Comparison of ENCODE assay signal across 8 cellular contexts in the genomic region with DNA sequence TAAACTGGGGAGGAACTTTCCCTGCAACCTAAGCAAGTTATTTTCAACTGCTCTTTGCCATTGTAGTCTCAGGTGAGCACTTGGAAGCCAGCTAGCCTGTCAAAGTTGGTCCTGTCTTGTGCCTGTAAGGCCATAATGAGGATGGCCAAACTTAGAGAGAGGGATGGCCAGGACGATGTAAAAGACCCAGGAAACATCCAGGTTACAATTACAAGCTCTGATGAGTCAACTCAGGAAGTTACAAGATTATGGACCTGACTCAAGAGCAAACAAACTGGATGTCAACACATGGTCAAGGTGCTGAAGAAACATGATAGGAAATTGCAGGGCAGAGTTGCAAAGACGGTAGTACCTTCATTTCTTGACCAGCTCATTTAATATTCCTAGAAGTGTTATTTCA. TPM values are rescaled to one million over a fixed set of nuclear protein-coding genes. Genes with fewer than 3 reads are reported as not detected.
DNase-seq lines count a peak whose midpoint lies in the region; ATAC-seq, FAIRE-seq and TF ChIP-seq lines count a peak whose summit lies in the region.

No MANE protein-coding gene starts in this region.

- no peak for TF ChIP-seq CTCF in K562 (IDR thresholded peaks at IDR 0.05 in 2 of 3, conservative IDR thresholded peaks at IDR 0.05 in 1 of 3; ENCODE audit: insufficient read depth in 2 of 3, low read depth in 1 of 3, low read length in 3 of 3)

- H3K36me3 ChIP-seq in BLaER1 (peaks cover 31% of the 10 kb centered on the region), HUES48 (ENCODE audit: control insufficient read depth, insufficient read depth, low read length) (peaks cover 18% of the 10 kb centered on the region), K562 (ENCODE audit: control insufficient read depth, insufficient read depth, low read length) (peaks cover 32% of the 10 kb centered on the region; the same call in 2 of the 3 replicates), muscle layer of duodenum (ENCODE audit: control insufficient read depth in 1 of 2, insufficient read depth in 2 of 2, low read length in 2 of 2) (peaks cover 6 to 13% of the 10 kb centered on the region in 2 donors)

- TF ChIP-seq POLR2A in K562 (conservative IDR thresholded peaks at IDR 0.05) = no peak

- H3K27ac ChIP-seq in BLaER1 = no peak overlapping the region
- H3K27ac ChIP-seq in HUES48 (ENCODE audit: low read depth, low read length) = no peak overlapping the region
- peak overlapping the region; percentile 91 for H3K27ac ChIP-seq in K562 (ENCODE audit: extremely low read depth, low read depth, low read length)
- H3K27ac ChIP-seq in muscle layer of duodenum (ENCODE audit: low read length) = peak overlapping the region; percentile 90

- DNase-seq in K562 (ENCODE audit: extremely low read depth in 1 of 4, low spot score in 3 of 4) = peak in 2 of 4 experiments; percentile 39 to 57
- DNase-seq in central memory CD4-positive, alpha-beta T cell = no peak
- DNase-seq in NCI-H82 treated with DMSO at 0.1 percent for 48 hours (lab: John Stamatoyannopoulos, UW; ENCODE audit: unreplicated experiment) = no peak
- DNase-seq in cerebellar cortex (ENCODE audit: low spot score) = no peak

- POLR2A ChIA-PET in K562 (lab: Yijun Ruan, JAX) = interaction anchor here (0.6 to 2.7 kb wide), 12 partner anchors 9 to 408 kb away, joined by 3 to 9 read pairs (median 4); partner anchors contain the start of gene TOMM22

- TF ChIP-seq EP300 in K562 (IDR thresholded peaks at IDR 0.05; ENCODE audit: low read length) = no peak

- peak; percentile 81 for FAIRE-seq in K562 (lab: Jason Lieb, UNC)

- in situ Hi-C loops in K562 (cut with MboI) = no loop called here

- peaks cover 49% of the 10 kb centered on the region for H3K4me1 ChIP-seq in BLaER1
- peaks cover 30% of the 10 kb centered on the region for H3K4me1 ChIP-seq in HUES48 (ENCODE audit: control insufficient read depth, insufficient read depth, low read length)
- peaks cover 27 to 40% of the 10 kb centered on the region in 2 experiments; a peak in 4 of 5 replicates for H3K4me1 ChIP-seq in K562 (replicated peaks in 1 of 2; ENCODE audit: control insufficient read depth in 2 of 2, insufficient read depth in 2 of 2, low read length in 2 of 2)
- peaks cover 19 to 23% of the 10 kb centered on the region in 2 donors for H3K4me1 ChIP-seq in muscle layer of duodenum (ENCODE audit: control insufficient read depth in 1 of 2, insufficient read depth in 2 of 2, low read length in 2 of 2)

- intact Hi-C loops in K562 (cut with micrococcal nuclease) = no loop called here

- H4K20me1 ChIP-seq in BLaER1 (peaks cover 65% of the 10 kb centered on the region), K562 (replicated peaks; ENCODE audit: control insufficient read depth, insufficient read depth, low read length) (peaks cover 23% of the 10 kb centered on the region)

- peaks cover 66% of the 10 kb centered on the region for H3K79me2 ChIP-seq in K562 (ENCODE audit: control insufficient read depth, insufficient read depth, low read length)

- H3K4me2 ChIP-seq in BLaER1 (peak overlapping the region; percentile 99), K562 (ENCODE audit: insufficient read depth, low read length) (peak overlapping the region; percentile 91)

- H3K4me3 ChIP-seq in BLaER1 (peak overlapping the region; percentile 94), HUES48 (ENCODE audit: low read depth, low read length) (peak overlapping the region; percentile 80), K562 (peak overlapping the region; percentile 94), muscle layer of duodenum (ENCODE audit: low read depth in 1 of 2, low read length in 2 of 2) (peak overlapping the region; percentile 79 to 90)

- no peak for TF ChIP-seq RAD21 in K562 (CRISPR knock-in tag; conservative IDR thresholded peaks at IDR 0.05 in 1 of 2, IDR thresholded peaks at IDR 0.05 in 1 of 2)

- CTCF ChIA-PET in K562 (lab: Yijun Ruan, JAX; ENCODE audit: low intra/inter-chr PET ratio) = no interaction called here

- H2AFZ ChIP-seq in K562 (ENCODE audit: low read depth, low read length) = no peak overlapping the region

- H3K27me3 ChIP-seq in BLaER1 (no peaks in the 10 kb centered on the region), HUES48 (ENCODE audit: control insufficient read depth, insufficient read depth, low read length) (no peaks in the 10 kb centered on the region), K562 (ENCODE audit: control insufficient read depth in 2 of 2, insufficient read depth in 2 of 2, low read length in 2 of 2) (no peaks in the 10 kb centered on the region), muscle layer of duodenum (ENCODE audit: low read depth, low read length) (no peaks in the 10 kb centered on the region)

- H3K9ac ChIP-seq in BLaER1 (peak overlapping the region; percentile 96), HUES48 (ENCODE audit: low read depth, low read length) (no peak overlapping the region), K562 (ENCODE audit: insufficient read depth in 1 of 2, low read depth in 2 of 2, low read length in 2 of 2) (peak overlapping the region; percentile 68 to 86; a peak in 3 of 4 replicates)

- H3K9me3 ChIP-seq in BLaER1 (no peaks in the 10 kb centered on the region), HUES48 (ENCODE audit: control insufficient read depth, insufficient read depth, low read length) (no peaks in the 10 kb centered on the region), K562 (replicated peaks; ENCODE audit: control insufficient read depth, insufficient read depth, low read depth, low read length) (no peaks in the 10 kb centered on the region), muscle layer of duodenum (ENCODE audit: control insufficient read depth in 1 of 2, low read length in 2 of 2) (no peaks in the 10 kb centered on the region)

- H3K9me1 ChIP-seq in K562 (ENCODE audit: control insufficient read depth, insufficient read depth, low read length) = no peaks in the 10 kb centered on the region

- ATAC-seq in K562 (peak; percentile 3; the same call in 1 of the 3 replicates), GM21717 (IDR thresholded peaks at IDR 0.05; ENCODE audit: unreplicated experiment) (no peak)

- WGBS in K562 (ENCODE audit: insufficient coverage, low coverage, missing lambda C conversion rate) = 0% methylated on average over 2 of the region's 2 CpGs

- BruUV-seq in K562 (replicated peaks; lab: Mats Ljungman, UMichigan) = TSS peak; percentile 55

RNA-seq across cellular contexts. Expression of gene GTPBP1, which starts 1.6 kb away (rescaled TPM):
- total RNA-seq in K562 (2011; cell fraction: chromatin; rRNA removed; ENCODE audit: low replicate concordance) = 178 and 289 TPM in 2 replicates
- total RNA-seq in K562 (2011; cell fraction: nucleolus; rRNA removed) = 122 and 125 TPM in 2 replicates
- 108 and 125 TPM in 2 replicates for total RNA-seq in K562 (2011; cell fraction: nucleoplasm; rRNA removed)
- total RNA-seq in K562 (2014; rRNA removed) (24.4 and 25.0 TPM in 2 replicates), K562 (2014; rRNA removed; fragmentation: Illumina TruSeq; extraction: Trizol) (14.5 and 17.5 TPM in 2 replicates), K562 (2015; rRNA removed; fragmentation: Illumina TruSeq; extraction: Trizol) (15.9 and 16.0 TPM in 2 replicates), K562 (2021) (43.0 and 53.2 TPM in 2 replicates)
- polyA plus RNA-seq in K562 (2011; rRNA removed) (23.3 and 38.4 TPM in 2 replicates), K562 (2014; fragmentation: Illumina TruSeq; extraction: Trizol) (30.6 and 38.6 TPM in 2 replicates), K562 (2014; fragmentation: Nextera tagmentation; extraction: Ambion mirVana) (under 1 TPM; 0.83 to 0.95 TPM), K562 (2014; rRNA removed) (30.9 and 32.6 TPM in 2 replicates)
- polyA plus RNA-seq in K562 (2011; cell fraction: cytosol; rRNA removed) = 17.9 and 20.7 TPM in 2 replicates
- 79.8 and 120 TPM in 2 replicates for polyA plus RNA-seq in K562 (2011; cell fraction: nucleus; rRNA removed)
- 22.5 and 29.8 TPM in 2 replicates for polyA plus RNA-seq in K562 (2012)
- 57.9 and 59.7 TPM in 2 replicates for polyA minus RNA-seq in K562 (2011; rRNA and poly(A)+ RNA removed)
- 24.3 and 38.6 TPM in 2 replicates for polyA minus RNA-seq in K562 (2011; cell fraction: cytosol; rRNA and poly(A)+ RNA removed)
- 57.2 and 62.2 TPM in 2 replicates for polyA minus RNA-seq in K562 (2011; cell fraction: nucleus; rRNA and poly(A)+ RNA removed)

RNA-seq across cellular contexts. Expression of gene JOSD1, which starts 6.6 kb away (rescaled TPM):
- 36.0 and 46.4 TPM in 2 replicates for total RNA-seq in K562 (2011; cell fraction: chromatin; rRNA removed; ENCODE audit: low replicate concordance)
- total RNA-seq in K562 (2011; cell fraction: nucleolus; rRNA removed) = 31.5 and 32.4 TPM in 2 replicates
- total RNA-seq in K562 (2011; cell fraction: nucleoplasm; rRNA removed) = 31.9 and 36.6 TPM in 2 replicates
- total RNA-seq in K562 (2014; rRNA removed) = 28.0 and 33.9 TPM in 2 replicates
- 30.0 and 30.4 TPM in 2 replicates for total RNA-seq in K562 (2014; rRNA removed; fragmentation: Illumina TruSeq; extraction: Trizol)
- 26.0 and 26.7 TPM in 2 replicates for total RNA-seq in K562 (2015; rRNA removed; fragmentation: Illumina TruSeq; extraction: Trizol)
- total RNA-seq in K562 (2021) = 36.7 and 39.1 TPM in 2 replicates
- 31.6 and 31.8 TPM in 2 replicates for polyA plus RNA-seq in K562 (2011; rRNA removed)
- 34.7 and 36.9 TPM in 2 replicates for polyA plus RNA-seq in K562 (2011; cell fraction: cytosol; rRNA removed)
- 35.2 and 39.9 TPM in 2 replicates for polyA plus RNA-seq in K562 (2011; cell fraction: nucleus; rRNA removed)
- polyA plus RNA-seq in K562 (2012) = 25.7 and 27.9 TPM in 2 replicates
- polyA plus RNA-seq in K562 (2014; fragmentation: Illumina TruSeq; extraction: Trizol) = 33.0 and 34.1 TPM in 2 replicates
- polyA plus RNA-seq in K562 (2014; fragmentation: Nextera tagmentation; extraction: Ambion mirVana) = 1 to 10 TPM; 8.9 to 9.5 TPM
- polyA plus RNA-seq in K562 (2014; rRNA removed) = 30.4 and 30.7 TPM in 2 replicates
- 19.3 and 25.4 TPM in 2 replicates for polyA minus RNA-seq in K562 (2011; rRNA and poly(A)+ RNA removed)
- polyA minus RNA-seq in K562 (2011; cell fraction: cytosol; rRNA and poly(A)+ RNA removed) = 19.6 and 27.1 TPM in 2 replicates
- polyA minus RNA-seq in K562 (2011; cell fraction: nucleus; rRNA and poly(A)+ RNA removed) = 9.8 and 16.9 TPM in 2 replicates

RNA-seq across cellular contexts. Expression of gene TOMM22, which starts 25.6 kb away (rescaled TPM):
- 7.9 and 9.6 TPM in 2 replicates for total RNA-seq in K562 (2011; cell fraction: chromatin; rRNA removed; ENCODE audit: low replicate concordance)
- total RNA-seq in K562 (2011; cell fraction: nucleolus; rRNA removed) = 13.2 and 14.2 TPM in 2 replicates
- total RNA-seq in K562 (2011; cell fraction: nucleoplasm; rRNA removed) = 17.9 and 24.1 TPM in 2 replicates
- total RNA-seq in K562 (2014; rRNA removed) = 73.8 and 92.1 TPM in 2 replicates
- total RNA-seq in K562 (2014; rRNA removed; fragmentation: Illumina TruSeq; extraction: Trizol) = 78.6 and 87.9 TPM in 2 replicates
- 76.2 and 82.8 TPM in 2 replicates for total RNA-seq in K562 (2015; rRNA removed; fragmentation: Illumina TruSeq; extraction: Trizol)
- total RNA-seq in K562 (2021) = 101 and 108 TPM in 2 replicates
- polyA plus RNA-seq in K562 (2011; rRNA removed) = 46.9 and 49.6 TPM in 2 replicates
- polyA plus RNA-seq in K562 (2011; cell fraction: cytosol; rRNA removed) = 26.6 and 63.0 TPM in 2 replicates
- 11.8 and 22.9 TPM in 2 replicates for polyA plus RNA-seq in K562 (2011; cell fraction: nucleus; rRNA removed)
- 35.2 and 85.7 TPM in 2 replicates for polyA plus RNA-seq in K562 (2012)
- 97.6 and 101 TPM in 2 replicates for polyA plus RNA-seq in K562 (2014; fragmentation: Illumina TruSeq; extraction: Trizol)
- polyA plus RNA-seq in K562 (2014; fragmentation: Nextera tagmentation; extraction: Ambion mirVana) = 10 to 100 TPM; 25.8 to 36.3 TPM
- 58.3 and 59.8 TPM in 2 replicates for polyA plus RNA-seq in K562 (2014; rRNA removed)
- 32.7 and 35.9 TPM in 2 replicates for polyA minus RNA-seq in K562 (2011; rRNA and poly(A)+ RNA removed)
- polyA minus RNA-seq in K562 (2011; cell fraction: cytosol; rRNA and poly(A)+ RNA removed) = 19.9 and 33.9 TPM in 2 replicates
- 4.8 and 9.8 TPM in 2 replicates for polyA minus RNA-seq in K562 (2011; cell fraction: nucleus; rRNA and poly(A)+ RNA removed)

RNA-seq across cellular contexts. Expression of gene SUN2, which starts 48.5 kb away (rescaled TPM):
- total RNA-seq in K562 (2011; cell fraction: chromatin; rRNA removed; ENCODE audit: low replicate concordance) = 38.9 and 115 TPM in 2 replicates
- total RNA-seq in K562 (2011; cell fraction: nucleolus; rRNA removed) = 125 TPM in 2 replicates
- total RNA-seq in K562 (2011; cell fraction: nucleoplasm; rRNA removed) = 65.3 and 80.1 TPM in 2 replicates
- total RNA-seq in K562 (2014; rRNA removed) (31.0 and 42.6 TPM in 2 replicates), K562 (2014; rRNA removed; fragmentation: Illumina TruSeq; extraction: Trizol) (5.2 and 7.1 TPM in 2 replicates), K562 (2015; rRNA removed; fragmentation: Illumina TruSeq; extraction: Trizol) (18.2 and 19.5 TPM in 2 replicates), K562 (2021) (37.2 and 38.8 TPM in 2 replicates)
- polyA plus RNA-seq in K562 (2011; rRNA removed) (16.7 and 26.9 TPM in 2 replicates), K562 (2014; fragmentation: Illumina TruSeq; extraction: Trizol) (13.8 and 22.6 TPM in 2 replicates), K562 (2014; fragmentation: Nextera tagmentation; extraction: Ambion mirVana) (under 1 TPM; 0.11 to 0.21 TPM), K562 (2014; rRNA removed) (27.8 and 31.5 TPM in 2 replicates)
- 23.3 and 36.3 TPM in 2 replicates for polyA plus RNA-seq in K562 (2011; cell fraction: cytosol; rRNA removed)
- polyA plus RNA-seq in K562 (2011; cell fraction: nucleus; rRNA removed) = 62.6 and 82.3 TPM in 2 replicates
- 27.0 and 67.0 TPM in 2 replicates for polyA plus RNA-seq in K562 (2012)
- 9.1 and 19.4 TPM in 2 replicates for polyA minus RNA-seq in K562 (2011; rRNA and poly(A)+ RNA removed)
- 28.2 and 36.8 TPM in 2 replicates for polyA minus RNA-seq in K562 (2011; cell fraction: cytosol; rRNA and poly(A)+ RNA removed)
- polyA minus RNA-seq in K562 (2011; cell fraction: nucleus; rRNA and poly(A)+ RNA removed) = 28.8 and 33.5 TPM in 2 replicates

RNA-seq across cellular contexts. Expression of gene CBY1, which starts 50.9 kb away (rescaled TPM):
- 26.3 and 29.9 TPM in 2 replicates for total RNA-seq in K562 (2011; cell fraction: chromatin; rRNA removed; ENCODE audit: low replicate concordance)
- 16.3 and 20.8 TPM in 2 replicates for total RNA-seq in K562 (2011; cell fraction: nucleolus; rRNA removed)
- 21.4 and 23.0 TPM in 2 replicates for total RNA-seq in K562 (2011; cell fraction: nucleoplasm; rRNA removed)
- total RNA-seq in K562 (2014; rRNA removed) (7.8 and 8.8 TPM in 2 replicates), K562 (2014; rRNA removed; fragmentation: Illumina TruSeq; extraction: Trizol) (8.2 and 8.9 TPM in 2 replicates), K562 (2015; rRNA removed; fragmentation: Illumina TruSeq; extraction: Trizol) (5.4 and 5.7 TPM in 2 replicates), K562 (2021) (7.8 and 8.6 TPM in 2 replicates)
- polyA plus RNA-seq in K562 (2011; rRNA removed) (17.0 and 18.4 TPM in 2 replicates), K562 (2014; fragmentation: Illumina TruSeq; extraction: Trizol) (12.2 and 14.3 TPM in 2 replicates), K562 (2014; fragmentation: Nextera tagmentation; extraction: Ambion mirVana) (10 to 100 TPM; 15.4 to 19.7 TPM), K562 (2014; rRNA removed) (10.8 and 15.5 TPM in 2 replicates)
- polyA plus RNA-seq in K562 (2011; cell fraction: cytosol; rRNA removed) = 12.4 and 16.3 TPM in 2 replicates
- polyA plus RNA-seq in K562 (2011; cell fraction: nucleus; rRNA removed) = 15.0 and 16.4 TPM in 2 replicates
- 11.5 and 16.0 TPM in 2 replicates for polyA plus RNA-seq in K562 (2012)
- 9.4 and 11.2 TPM in 2 replicates for polyA minus RNA-seq in K562 (2011; rRNA and poly(A)+ RNA removed)
- 3.5 and 4.3 TPM in 2 replicates for polyA minus RNA-seq in K562 (2011; cell fraction: cytosol; rRNA and poly(A)+ RNA removed)
- 4.2 and 9.3 TPM in 2 replicates for polyA minus RNA-seq in K562 (2011; cell fraction: nucleus; rRNA and poly(A)+ RNA removed)

Comparison
In these comparisons a context has a peak if more than half of its experiments do, and no peak if none do; other contexts are left out.
1. H3K27ac ChIP-seq: peak in K562 (single experiment) and muscle layer of duodenum (single experiment); none in BLaER1 (single experiment) and HUES48 (single experiment).
2. Peak in every context shown above with its lines, with median percentiles within 50 percentile points of each other: H3K4me3 ChIP-seq.